In genomic region chr6:112575309-112575834, GRCh38 we compare ENCODE assay signal across 19 cellular contexts.
DNase-seq lines count a peak whose midpoint lies in the region; ATAC-seq and TF ChIP-seq lines count a peak whose summit lies in the region.
"Had no signal": no experiment of that assay in that cellular context is flagged by ENCODE, and none has a peak within 500 bp of the region (broad histone marks: within the 10 kb centered on the region; RNA-seq: fewer than 3 reads in every experiment).

No MANE protein-coding gene starts in this region.

- no peak for ATAC-seq in HG03378 (IDR thresholded peaks at IDR 0.05; ENCODE audit: unreplicated experiment)
- ATAC-seq: Panc1 had no signal

- TF ChIP-seq RAD21 in Ishikawa (IDR thresholded peaks at IDR 0.05; ENCODE audit: low read depth): no peak

- DNase-seq in COLO668 (lab: John Stamatoyannopoulos, UW; ENCODE audit: unreplicated experiment): peak; percentile 1
- DNase-seq in NCI-H345 (lab: John Stamatoyannopoulos, UW): peak; percentile 52
- DNase-seq in iris pigment epithelial cell (ENCODE audit: low read depth): peak; percentile 21
- no peak for DNase-seq in DMS 273 (lab: John Stamatoyannopoulos, UW; ENCODE audit: unreplicated experiment)
- DNase-seq in AG08396 (ENCODE audit: low spot score): no peak
- DNase-seq in DMS153 treated with DMSO at 0.1 percent for 48 hours (lab: John Stamatoyannopoulos, UW; ENCODE audit: unreplicated experiment): no peak
- DNase-seq: CD4-positive, alpha-beta T cell; DMS53; GM23248; HCEC 1CT; KG1; MV-4-11; NCI-H1930; NCI-H526; SW 1271; T-helper 2 cell had no signal

- TF ChIP-seq EP300 in Ishikawa (IDR thresholded peaks at IDR 0.05; ENCODE audit: borderline replicate concordance): peak; percentile 35; the same call in 1 of the 2 replicates

TF ChIP-seq in Ishikawa, 13 proteins besides CTCF, POLR2A, EP300 and RAD21:
- TF ChIP-seq TAF1 (IDR thresholded peaks at IDR 0.05; ENCODE audit: low read depth) (no peak), REST (IDR thresholded peaks at IDR 0.05; ENCODE audit: low read depth) (no peak), TCF12 (IDR thresholded peaks at IDR 0.05; ENCODE audit: low read depth) (0 out of 2 replicates have a peak, but pooled peaks have one; percentile 54), NFIC (IDR thresholded peaks at IDR 0.05) (peak; percentile 41; the same call in 1 of the 2 replicates), YY1 (IDR thresholded peaks at IDR 0.05; ENCODE audit: low read depth) (no peak), CEBPB (IDR thresholded peaks at IDR 0.05) (peak; percentile 94), TEAD4 (IDR thresholded peaks at IDR 0.05) (0 out of 2 replicates have a peak, but pooled peaks have one; percentile 4), EGR1 (IDR thresholded peaks at IDR 0.05) (no peak), USF1 (IDR thresholded peaks at IDR 0.05) (no peak), CREB1 (IDR thresholded peaks at IDR 0.05; ENCODE audit: low read depth) (no peak), MAX (IDR thresholded peaks at IDR 0.05) (no peak), ZBTB7A (IDR thresholded peaks at IDR 0.05; ENCODE audit: low read depth) (no peak), FOXM1 (IDR thresholded peaks at IDR 0.05; ENCODE audit: borderline replicate concordance, low read depth) (no peak)

Comparison
In these comparisons a context has a peak if more than half of its experiments do, and no peak if none do; other contexts are left out.
1. DNase-seq: peak in COLO668 (single experiment), NCI-H345 (single experiment) and iris pigment epithelial cell (single experiment); none in DMS 273 (single experiment), AG08396 (single experiment) and DMS153 treated with DMSO at 0.1 percent for 48 hours (single experiment).